ENCODE assay signal across 10 cellular contexts in genomic region chr4:77538144-77538543, GRCh38.
DNase-seq lines count a peak whose midpoint lies in the region; ATAC-seq and TF ChIP-seq lines count a peak whose summit lies in the region.
"Had no signal": no experiment of that assay in that cellular context is flagged by ENCODE, and none has a peak within 500 bp of the region (broad histone marks: within the 10 kb centered on the region; RNA-seq: fewer than 3 reads in every experiment).

No MANE protein-coding gene starts in this region.

- H4K20me1 ChIP-seq in KMS-11 (ENCODE audit: insufficient read depth): no peaks in the 10 kb centered on the region

- H3K27ac Mint-ChIP-seq in central memory CD8-positive, alpha-beta T cell (ENCODE audit: low read depth): no peak overlapping the region

- no peak overlapping the region for H3K9ac ChIP-seq in KMS-11

- peak; percentile 52 for ATAC-seq in central memory CD8-positive, alpha-beta T cell (replicated peaks; ENCODE audit: extremely low read depth, poor library complexity, severe bottlenecking)
- ATAC-seq in omental fat pad (ENCODE audit: low FRiP score): peak; percentile 59
- ATAC-seq in HG02884 (IDR thresholded peaks at IDR 0.05; ENCODE audit: unreplicated experiment): no peak

- no peaks in the 10 kb centered on the region for H3K27me3 ChIP-seq in KMS-11 (ENCODE audit: insufficient read depth, low read depth)

- 0 out of 2 replicates have a peak overlapping the region, but pooled peaks have one; percentile 2 for H3K27ac ChIP-seq in KMS-11

- H3K4me2 ChIP-seq in KMS-11: peak overlapping the region; percentile 67

- H3K4me3 ChIP-seq in KMS-11 (IDR thresholded peaks at IDR 0.05; ENCODE audit: insufficient read depth, low read depth, low read length): peak overlapping the region; percentile 7

- H3K27me3 Mint-ChIP-seq in central memory CD8-positive, alpha-beta T cell: peaks cover 27% of the 10 kb centered on the region

- H3K4me1 ChIP-seq in KMS-11 (ENCODE audit: low read depth, poor library complexity, severe bottlenecking): peaks cover 32% of the 10 kb centered on the region

- TF ChIP-seq CTCF in KMS-11 (conservative IDR thresholded peaks at IDR 0.05; ENCODE audit: low read depth, low read length): no peak
- TF ChIP-seq CTCF in omental fat pad (IDR thresholded peaks at IDR 0.05): no peak

- H3K36me3 ChIP-seq in KMS-11 (ENCODE audit: insufficient read depth): no peaks in the 10 kb centered on the region

- H3K9me3 Mint-ChIP-seq in central memory CD8-positive, alpha-beta T cell: peaks cover 5% of the 10 kb centered on the region

- peak; percentile 19 for DNase-seq in Daoy (ENCODE audit: low read depth)
- DNase-seq in central memory CD8-positive, alpha-beta T cell (ENCODE audit: low spot score in 2 of 2): no peak
- no peak for DNase-seq in omental fat pad (ENCODE audit: low spot score)
- no peak for DNase-seq in globus pallidus (ENCODE audit: low spot score)
- no peak for DNase-seq in RKO (ENCODE audit: low spot score)
- DNase-seq: dermis blood vessel endothelial cell; NCI-H1417 treated with DMSO at 0.1 percent for 48 hours; stimulated activated CD4-positive, alpha-beta T cell treated with anti-CD3 and anti-CD28 coated beads, Interleukin-12 subunit alpha, Interleukin-12 subunit beta, amount 100 ng/mL, for 4 hours had no signal

- no peak overlapping the region for H2AFZ ChIP-seq in KMS-11 (ENCODE audit: low read depth)

- H3K79me2 ChIP-seq in KMS-11 (ENCODE audit: insufficient read depth, low read depth): no peaks in the 10 kb centered on the region

- no peak overlapping the region for H3K4me3 Mint-ChIP-seq in central memory CD8-positive, alpha-beta T cell

- H3K36me3 Mint-ChIP-seq in central memory CD8-positive, alpha-beta T cell (ENCODE audit: insufficient read depth): no peaks in the 10 kb centered on the region

- peaks cover 11% of the 10 kb centered on the region for H3K4me1 Mint-ChIP-seq in central memory CD8-positive, alpha-beta T cell
